ENCODE assay signal across 17 cellular contexts in the genomic region with DNA sequence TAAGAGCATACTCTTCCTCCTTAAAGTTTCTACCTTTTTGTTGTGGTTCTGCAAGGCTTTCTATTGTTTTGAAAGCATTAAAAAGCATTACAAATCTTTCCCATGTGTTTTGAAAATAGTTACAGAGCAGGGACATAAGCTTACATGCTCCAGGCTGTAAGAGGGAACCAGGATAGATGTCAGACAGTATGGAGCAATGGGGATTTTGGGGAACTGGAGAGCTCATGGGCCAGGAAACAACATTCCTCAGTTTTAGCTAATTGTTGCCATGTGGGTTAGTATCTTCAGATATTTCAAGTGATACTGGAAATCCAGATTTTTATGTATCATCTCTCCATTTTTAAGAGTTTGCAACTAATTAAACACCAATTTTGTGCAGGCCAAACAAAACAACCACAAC. TPM values are rescaled to one million over a fixed set of nuclear protein-coding genes. Genes with fewer than 3 reads are reported as not detected.
A peak's percentile ranks its signal among the peaks of the same experiment; 100 is the strongest.
DNase-seq lines count a peak whose midpoint lies in the region; ATAC-seq and TF ChIP-seq lines count a peak whose summit lies in the region.
"Had no signal": no experiment of that assay in that cellular context is flagged by ENCODE, and none has a peak within 500 bp of the region (broad histone marks: within the 10 kb centered on the region; RNA-seq: fewer than 3 reads in every experiment).

No MANE protein-coding gene starts in this region.

- H3K4me1 Mint-ChIP-seq in CD4-positive, alpha-beta memory T cell: peaks cover 24 to 49% (median 28%) of the 10 kb centered on the region in 4 donors
- H3K4me1 Mint-ChIP-seq in activated T-helper 1 cell treated with anti-CD3 and anti-CD28 coated beads, Interleukin-12 subunit alpha, Interleukin-12 subunit beta, Interleukin-2, Interleukin-4 antibody, amounts not matched to agents 30 ng/mL and 10 ng/mL and 1 ng/mL, durations not matched to agents 14 hours and 24 hours and 36 hours (ENCODE audit: low read depth): peaks cover 31% of the 10 kb centered on the region

- no peak overlapping the region for H2AK5ac ChIP-seq in mesenchymal stem cell (ENCODE audit: low read length, severe bottlenecking)

- H3K4ac ChIP-seq in mesenchymal stem cell (ENCODE audit: low read depth in 1 of 2, low read length in 2 of 2): no peak overlapping the region

- no peak for TF ChIP-seq CTCF in GM12875 (IDR thresholded peaks at IDR 0.05; ENCODE audit: borderline replicate concordance, insufficient read depth, low read depth, low read length)
- no peak for TF ChIP-seq CTCF in psoas muscle (IDR thresholded peaks at IDR 0.05)

- peak overlapping the region; percentile 60 for H3K27ac ChIP-seq in CD4-positive, alpha-beta memory T cell (ENCODE audit: low read depth, low read length)
- H3K27ac ChIP-seq in mesenchymal stem cell (ENCODE audit: low read length, poor library complexity, severe bottlenecking): no peak overlapping the region
- no peak overlapping the region for H3K27ac ChIP-seq in psoas muscle
- H3K27ac ChIP-seq: epithelial cell of prostate, left lung, right lobe of liver had no signal

- ATAC-seq in psoas muscle (no peak), GM18867 (IDR thresholded peaks at IDR 0.05; ENCODE audit: unreplicated experiment) (no peak), GM19452 (IDR thresholded peaks at IDR 0.05; ENCODE audit: unreplicated experiment) (no peak)
- ATAC-seq: left lung, right lobe of liver had no signal

- H2AFZ ChIP-seq in mesenchymal stem cell (ENCODE audit: low read depth, low read length): no peak overlapping the region

- no peak overlapping the region for H3K18ac ChIP-seq in mesenchymal stem cell (ENCODE audit: low read depth in 1 of 2, low read length in 2 of 2)

- H3K4me3 ChIP-seq in CD4-positive, alpha-beta memory T cell (ENCODE audit: low read length in 2 of 2): peak overlapping the region; percentile 39 to 43
- H3K4me3 ChIP-seq in GM12875 (ENCODE audit: low read depth, low read length) (peak overlapping the region; percentile 41), mesenchymal stem cell (ENCODE audit: insufficient read depth in 1 of 2, low read depth in 1 of 2, low read length in 2 of 2) (peak overlapping the region in 1 of 2 experiments; percentile 81), psoas muscle (no peak overlapping the region)
- H3K4me3 ChIP-seq: left lung, right lobe of liver had no signal

- H2BK5ac ChIP-seq in mesenchymal stem cell (ENCODE audit: low read depth, low read length, poor library complexity, severe bottlenecking): no peak overlapping the region

- peak overlapping the region; percentile 72 to 94 (median 87) for H3K27ac Mint-ChIP-seq in CD4-positive, alpha-beta memory T cell
- peak overlapping the region; percentile 83 for H3K27ac Mint-ChIP-seq in activated T-helper 1 cell treated with anti-CD3 and anti-CD28 coated beads, Interleukin-12 subunit alpha, Interleukin-12 subunit beta, Interleukin-2, Interleukin-4 antibody, amounts not matched to agents 30 ng/mL and 10 ng/mL and 1 ng/mL, durations not matched to agents 14 hours and 24 hours and 36 hours

- H3K79me1 ChIP-seq in mesenchymal stem cell (replicated peaks; ENCODE audit: low read length, poor library complexity, severe bottlenecking): peaks cover 14% of the 10 kb centered on the region

- H3K14ac ChIP-seq in mesenchymal stem cell (ENCODE audit: low read length in 2 of 2): no peak overlapping the region

- no peak for DNase-seq in CD4-positive, alpha-beta memory T cell
- DNase-seq in activated T-helper 1 cell treated with anti-CD3 and anti-CD28 coated beads, Interleukin-12 subunit alpha, Interleukin-12 subunit beta, Interleukin-2, Interleukin-4 antibody, amounts not matched to agents 30 ng/mL and 10 ng/mL and 1 ng/mL, durations not matched to agents 14 hours and 24 hours and 36 hours (ENCODE audit: low spot score): no peak
- DNase-seq in mesenchymal stem cell: no peak
- DNase-seq in psoas muscle: no peak
- no peak for DNase-seq in midbrain (lab: John Stamatoyannopoulos, UW)
- DNase-seq: COR-L47, hippocampal formation, Karpas-422, left lung, NCI-H187 treated with DMSO at 0.1 percent for 48 hours, NCI-H748 treated with DMSO at 0.1 percent for 48 hours, right lobe of liver had no signal

- H3K4me1 ChIP-seq in CD4-positive, alpha-beta memory T cell (ENCODE audit: insufficient read depth, low read length): peaks cover 60% of the 10 kb centered on the region
- H3K4me1 ChIP-seq in mesenchymal stem cell (ENCODE audit: control insufficient read depth, insufficient read depth, low read depth, low read length) (peaks cover 6% of the 10 kb centered on the region), psoas muscle (peaks cover 20% of the 10 kb centered on the region)

- no peak overlapping the region for H4K8ac ChIP-seq in mesenchymal stem cell (ENCODE audit: low read length)

- H3K9ac ChIP-seq in mesenchymal stem cell (ENCODE audit: low read length): peak overlapping the region; percentile 34

- H3K36me3 ChIP-seq in CD4-positive, alpha-beta memory T cell (ENCODE audit: insufficient read depth, low read length): no peaks in the 10 kb centered on the region
- H3K36me3 ChIP-seq in mesenchymal stem cell (ENCODE audit: control insufficient read depth in 1 of 2, insufficient read depth in 2 of 2, low read depth in 1 of 2, low read length in 2 of 2) (peaks cover 0 to 16% of the 10 kb centered on the region in 2 experiments), psoas muscle (ENCODE audit: insufficient read depth in 1 of 2, low read depth in 1 of 2) (no peaks in the 10 kb centered on the region)
- H3K36me3 ChIP-seq: left lung, right lobe of liver had no signal

- H3K9me3 ChIP-seq in CD4-positive, alpha-beta memory T cell (ENCODE audit: control insufficient read depth in 1 of 2, low read length in 2 of 2): no peaks in the 10 kb centered on the region
- no peaks in the 10 kb centered on the region for H3K9me3 ChIP-seq in mesenchymal stem cell (ENCODE audit: control insufficient read depth, low read length)
- no peaks in the 10 kb centered on the region for H3K9me3 ChIP-seq in psoas muscle
- H3K9me3 ChIP-seq: left lung, right lobe of liver had no signal

- H4K91ac ChIP-seq in mesenchymal stem cell (ENCODE audit: low read length): no peak overlapping the region

- CTCF ChIA-PET in CD4-positive, alpha-beta memory T cell (lab: Charles Lee; ENCODE audit: partially characterized antibody): interaction anchor here (1.2 to 7.0 kb wide), 4 partner anchors 8 to 60 kb away, joined by 3 to 52 read pairs (median 14); no protein-coding TSS in a partner anchor

- no peak overlapping the region for H2BK12ac ChIP-seq in mesenchymal stem cell (ENCODE audit: low read length in 2 of 2)

- peak overlapping the region; percentile 78 to 99 (median 96) for H3K4me3 Mint-ChIP-seq in CD4-positive, alpha-beta memory T cell
- H3K4me3 Mint-ChIP-seq in activated T-helper 1 cell treated with anti-CD3 and anti-CD28 coated beads, Interleukin-12 subunit alpha, Interleukin-12 subunit beta, Interleukin-2, Interleukin-4 antibody, amounts not matched to agents 30 ng/mL and 10 ng/mL and 1 ng/mL, durations not matched to agents 14 hours and 24 hours and 36 hours: peak overlapping the region; percentile 80
- H3K4me3 Mint-ChIP-seq: neural crest cell had no signal

- intact Hi-C loops in CD4-positive, alpha-beta memory T cell (cut with micrococcal nuclease): loop anchor here (10.0 kb wide), 1 partner anchor 1289 kb away; a partner anchor contains a TSS
- intact Hi-C loops in activated T-helper 1 cell treated with anti-CD3 and anti-CD28 coated beads, Interleukin-12 subunit alpha, Interleukin-12 subunit beta, Interleukin-2, Interleukin-4 antibody, amounts not matched to agents 30 ng/mL and 10 ng/mL and 1 ng/mL, durations not matched to agents 14 hours and 24 hours and 36 hours (cut with micrococcal nuclease): loop anchor here (10.0 kb wide), 1 partner anchor 1289 kb away; a partner anchor contains a TSS
- intact Hi-C loops in psoas muscle (cut with DNase I): no loop called here

- no peaks in the 10 kb centered on the region for H3K27me3 ChIP-seq in CD4-positive, alpha-beta memory T cell (ENCODE audit: insufficient read depth, low read length)
- H3K27me3 ChIP-seq in mesenchymal stem cell (ENCODE audit: control insufficient read depth in 1 of 2, insufficient read depth in 1 of 2, low read length in 2 of 2): no peaks in the 10 kb centered on the region
- H3K27me3 ChIP-seq in psoas muscle (ENCODE audit: insufficient read depth in 3 of 3, low read length in 2 of 3): no peaks in the 10 kb centered on the region
- H3K27me3 ChIP-seq: left lung, right lobe of liver had no signal

- H3K23ac ChIP-seq in mesenchymal stem cell (ENCODE audit: low read length in 2 of 2): no peak overlapping the region

- no peaks in the 10 kb centered on the region for H3K9me3 Mint-ChIP-seq in CD4-positive, alpha-beta memory T cell
- H3K9me3 Mint-ChIP-seq in activated T-helper 1 cell treated with anti-CD3 and anti-CD28 coated beads, Interleukin-12 subunit alpha, Interleukin-12 subunit beta, Interleukin-2, Interleukin-4 antibody, amounts not matched to agents 30 ng/mL and 10 ng/mL and 1 ng/mL, durations not matched to agents 14 hours and 24 hours and 36 hours: no peaks in the 10 kb centered on the region
- H3K9me3 Mint-ChIP-seq: neural crest cell had no signal

- POLR2A ChIA-PET in CD4-positive, alpha-beta memory T cell (lab: Charles Lee; ENCODE audit: partially characterized antibody): interaction anchor here (0.7 to 4.8 kb wide), 8 partner anchors 9 to 304 kb away, joined by 3 to 29 read pairs (median 6); no protein-coding TSS in a partner anchor

- H3K4me2 ChIP-seq in mesenchymal stem cell (ENCODE audit: low read length, poor library complexity, severe bottlenecking): no peak overlapping the region

- peaks cover 5 to 19% of the 10 kb centered on the region in 2 donors for H3K36me3 Mint-ChIP-seq in CD4-positive, alpha-beta memory T cell
- peaks cover 18% of the 10 kb centered on the region for H3K36me3 Mint-ChIP-seq in activated T-helper 1 cell treated with anti-CD3 and anti-CD28 coated beads, Interleukin-12 subunit alpha, Interleukin-12 subunit beta, Interleukin-2, Interleukin-4 antibody, amounts not matched to agents 30 ng/mL and 10 ng/mL and 1 ng/mL, durations not matched to agents 14 hours and 24 hours and 36 hours (ENCODE audit: low read depth)

- H2BK15ac ChIP-seq in mesenchymal stem cell (ENCODE audit: low read depth, poor library complexity, severe bottlenecking): no peak overlapping the region

- peaks cover 0 to 1% of the 10 kb centered on the region in 2 donors for H3K27me3 Mint-ChIP-seq in CD4-positive, alpha-beta memory T cell
- no peaks in the 10 kb centered on the region for H3K27me3 Mint-ChIP-seq in activated T-helper 1 cell treated with anti-CD3 and anti-CD28 coated beads, Interleukin-12 subunit alpha, Interleukin-12 subunit beta, Interleukin-2, Interleukin-4 antibody, amounts not matched to agents 30 ng/mL and 10 ng/mL and 1 ng/mL, durations not matched to agents 14 hours and 24 hours and 36 hours (ENCODE audit: insufficient read depth)

- no peak overlapping the region for H2BK120ac ChIP-seq in mesenchymal stem cell (ENCODE audit: low read depth, low read length)

RNA-seq across cellular contexts. Expression of a gene that starts 3.5 kb away (rescaled TPM):
- total RNA-seq in CD4-positive, alpha-beta memory T cell: 10 to 100 TPM; 68.1 to 78.0 TPM
- 100 to 1,000 TPM; 180 to 194 TPM for polyA plus RNA-seq in CD4-positive, alpha-beta memory T cell
- total RNA-seq in activated T-helper 1 cell treated with anti-CD3 and anti-CD28 coated beads, Interleukin-12 subunit alpha, Interleukin-12 subunit beta, Interleukin-2, Interleukin-4 antibody, amounts not matched to agents 30 ng/mL and 10 ng/mL and 1 ng/mL, durations not matched to agents 14 hours and 24 hours and 36 hours: 114 and 136 TPM in 2 replicates
- 19.8 TPM for polyA plus RNA-seq in mesenchymal stem cell (2013, experiment 1 of 2)
- polyA plus RNA-seq in mesenchymal stem cell (2013, experiment 2 of 2): 22.1 TPM
- total RNA-seq in psoas muscle: 10 to 100 TPM in 1 of 4 donors, 1 to 10 TPM in 3; 5.5 to 14.6 (median 8.2) TPM
- 1 to 10 TPM; 2.7 to 7.1 (median 2.9) TPM for polyA plus RNA-seq in psoas muscle

Comparison
In these comparisons a context has a peak if more than half of its experiments do, and no peak if none do; other contexts are left out.
1. intact Hi-C loops: an anchor here in CD4-positive, alpha-beta memory T cell (10.0 kb wide) and activated T-helper 1 cell treated with anti-CD3 and anti-CD28 coated beads, Interleukin-12 subunit alpha, Interleukin-12 subunit beta, Interleukin-2, Interleukin-4 antibody, amounts not matched to agents 30 ng/mL and 10 ng/mL and 1 ng/mL, durations not matched to agents 14 hours and 24 hours and 36 hours (10.0 kb wide); none called in psoas muscle.